Comparison of ENCODE assay signal across 30 cellular contexts in genomic region chr1:84327830-84328229, GRCh38.
"Had no signal": no experiment of that assay in that cellular context is flagged by ENCODE, and none has a peak within 500 bp of the region (broad histone marks: within the 10 kb centered on the region; RNA-seq: fewer than 3 reads in every experiment).

No MANE protein-coding gene starts in this region.

- H3K4me2 ChIP-seq: smooth muscle cell had no signal

- DNase-seq: naive thymus-derived CD8-positive, alpha-beta T cell; nephron progenitor cell; nucleus accumbens; pancreas; right cardiac atrium; right lobe of liver; sigmoid colon; spleen; stimulated activated CD4-positive, alpha-beta T cell treated with anti-CD3 and anti-CD28 coated beads, Interleukin-12 subunit alpha, Interleukin-12 subunit beta, amount 100 ng/mL, for 4 hours; stimulated activated CD4-positive, alpha-beta T cell treated with anti-CD3 and anti-CD28 coated beads, Interleukin-1b, Interleukin-23, amount 100 ng/mL, for 48 hours; stimulated activated CD4-positive, alpha-beta T cell treated with anti-CD3 and anti-CD28 coated beads, Interleukin-4, amount 100 ng/mL, for 1 hour; stimulated activated CD4-positive, alpha-beta T cell treated with anti-CD3 and anti-CD28 coated beads, Interleukin-4, amount 100 ng/mL, for 4 hours; stimulated activated CD8-positive, alpha-beta memory T cell treated with anti-CD3 and anti-CD28 coated beads, Interleukin-4, amount 100 ng/mL, for 48 hours; stimulated activated naive CD4-positive, alpha-beta T cell; stimulated activated naive CD8-positive, alpha-beta T cell treated with anti-CD3 and anti-CD28 coated beads, Interleukin-15, amount 100 ng/mL, for 72 hours; stimulated activated naive CD8-positive, alpha-beta T cell treated with anti-CD3 and anti-CD28 coated beads, Interleukin-15, Interleukin-2, amounts not matched to agents 100 U/mL and 50 U/mL, for 24 hours; substantia nigra; testis; tibial artery; transverse colon; upper lobe of right lung; uterus had no signal

- H3K4me3 Mint-ChIP-seq: naive thymus-derived CD8-positive, alpha-beta T cell; natural killer cell treated with Interleukin-12 subunit alpha and Interleukin-12 subunit beta and Interleukin-15 and Interleukin-18, amount 100 ng/mL, for 72 hours; nephron progenitor cell; neural crest cell; stimulated activated memory B cell treated with anti-CD40 and anti-IgM and Interleukin-4, amounts not matched to agents 10 μg/mL and 1 μg/mL and 100 μg/mL, for 72 hours; stimulated activated naive CD8-positive, alpha-beta T cell treated with anti-CD3 and anti-CD28 coated beads, Interleukin-15, amount 100 ng/mL, for 72 hours; type B pancreatic cell had no signal

- H3K27me3 Mint-ChIP-seq: natural killer cell treated with Interleukin-12 subunit alpha and Interleukin-12 subunit beta and Interleukin-15 and Interleukin-18, amount 100 ng/mL, for 72 hours; stimulated activated memory B cell treated with anti-CD40 and anti-IgM and Interleukin-4, amounts not matched to agents 10 μg/mL and 1 μg/mL and 100 μg/mL, for 72 hours; stimulated activated naive CD8-positive, alpha-beta T cell treated with anti-CD3 and anti-CD28 coated beads, Interleukin-15, amount 100 ng/mL, for 72 hours; type B pancreatic cell had no signal

- H3K27ac ChIP-seq: neutrophil, pancreas, prostate gland, right lobe of liver, sigmoid colon, spleen, suprapubic skin, testis, tibial artery, transverse colon, upper lobe of right lung, uterus had no signal

- H3K9me3 ChIP-seq: neutrophil, pancreas, prostate gland, right lobe of liver, sigmoid colon, spleen, suprapubic skin, testis, tibial artery, transverse colon, upper lobe of right lung, uterus had no signal

- H3K27ac Mint-ChIP-seq: naive thymus-derived CD8-positive, alpha-beta T cell; natural killer cell treated with Interleukin-12 subunit alpha and Interleukin-12 subunit beta and Interleukin-15 and Interleukin-18, amount 100 ng/mL, for 72 hours; nephron progenitor cell; stimulated activated memory B cell treated with anti-CD40 and anti-IgM and Interleukin-4, amounts not matched to agents 10 μg/mL and 1 μg/mL and 100 μg/mL, for 72 hours; stimulated activated naive CD8-positive, alpha-beta T cell treated with anti-CD3 and anti-CD28 coated beads, Interleukin-15, amount 100 ng/mL, for 72 hours; type B pancreatic cell had no signal

- H3K4me3 ChIP-seq: pancreas, prostate gland, right lobe of liver, sigmoid colon, smooth muscle cell, spleen, suprapubic skin, testis, tibial artery, transverse colon, upper lobe of right lung, uterus had no signal

- H3K4me1 ChIP-seq: prostate gland, right lobe of liver, sigmoid colon, spleen, suprapubic skin, testis, transverse colon, upper lobe of right lung, uterus had no signal

- H3K4me1 Mint-ChIP-seq: naive thymus-derived CD8-positive, alpha-beta T cell; nephron progenitor cell; neural crest cell; stimulated activated memory B cell treated with anti-CD40 and anti-IgM and Interleukin-4, amounts not matched to agents 10 μg/mL and 1 μg/mL and 100 μg/mL, for 72 hours; stimulated activated naive CD8-positive, alpha-beta T cell treated with anti-CD3 and anti-CD28 coated beads, Interleukin-15, amount 100 ng/mL, for 72 hours had no signal

- H3K9me3 Mint-ChIP-seq: stimulated activated memory B cell treated with anti-CD40 and anti-IgM and Interleukin-4, amounts not matched to agents 10 μg/mL and 1 μg/mL and 100 μg/mL, for 72 hours; stimulated activated naive CD8-positive, alpha-beta T cell treated with anti-CD3 and anti-CD28 coated beads, Interleukin-15, amount 100 ng/mL, for 72 hours had no signal

- ATAC-seq: naive thymus-derived CD8-positive, alpha-beta T cell; right cardiac atrium; right lobe of liver; stimulated activated memory B cell treated with anti-CD40 and anti-IgM and Interleukin-4, amounts not matched to agents 10 μg/mL and 1 μg/mL and 100 μg/mL, for 72 hours; stimulated activated naive CD8-positive, alpha-beta T cell treated with anti-CD3 and anti-CD28 coated beads, Interleukin-15, amount 100 ng/mL, for 72 hours; stimulated activated naive CD8-positive, alpha-beta T cell treated with anti-CD3 and anti-CD28 coated beads, Interleukin-15, Interleukin-2, amounts not matched to agents 100 U/mL and 50 U/mL, for 24 hours; upper lobe of right lung had no signal

- H3K27me3 ChIP-seq: neutrophil, pancreas, right lobe of liver, sigmoid colon, spleen, suprapubic skin, testis, tibial artery, transverse colon, upper lobe of right lung, uterus had no signal

- H3K36me3 ChIP-seq: neutrophil, pancreas, prostate gland, right lobe of liver, sigmoid colon, spleen, suprapubic skin, transverse colon, upper lobe of right lung, uterus had no signal

- H3K36me3 Mint-ChIP-seq: natural killer cell treated with Interleukin-12 subunit alpha and Interleukin-12 subunit beta and Interleukin-15 and Interleukin-18, amount 100 ng/mL, for 72 hours; stimulated activated memory B cell treated with anti-CD40 and anti-IgM and Interleukin-4, amounts not matched to agents 10 μg/mL and 1 μg/mL and 100 μg/mL, for 72 hours had no signal

- FAIRE-seq: pancreas had no signal
